Comparison of ENCODE assay signal across 1 cellular context in the genomic region with DNA sequence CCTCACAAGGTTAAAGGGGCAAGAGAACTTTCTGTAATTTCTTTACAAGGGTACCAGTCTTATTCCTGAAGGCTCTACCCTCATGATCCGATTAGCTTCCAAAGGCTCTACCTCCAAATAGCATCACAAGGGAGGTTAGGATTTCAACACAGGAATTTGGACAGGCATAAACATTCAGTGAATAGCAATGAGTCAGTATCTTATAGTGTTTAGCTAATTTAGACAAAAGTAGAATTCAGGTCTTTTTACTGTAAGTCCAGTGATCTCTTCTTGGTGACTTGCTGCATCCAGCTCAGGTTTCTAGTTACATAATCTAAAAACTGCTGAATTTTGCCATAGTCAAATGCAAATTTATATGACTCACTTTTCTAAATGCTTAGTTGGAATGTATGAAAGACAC.
TF ChIP-seq lines count a peak whose summit lies in the region.

No MANE protein-coding gene starts in this region.

TF ChIP-seq in IMR-90, 13 proteins besides CTCF, POLR2A, EP300 and RAD21 (continued from another document):
- TF ChIP-seq ELK1 (IDR thresholded peaks at IDR 0.05; ENCODE audit: borderline replicate concordance, low read depth, low read length) (no peak), SMC3 (IDR thresholded peaks at IDR 0.05; ENCODE audit: low read depth, low read length) (no peak), BHLHE40 (IDR thresholded peaks at IDR 0.05; ENCODE audit: low read depth, low read length) (no peak), RCOR1 (IDR thresholded peaks at IDR 0.05; ENCODE audit: insufficient replicate concordance, low read length) (no peak), MAZ (IDR thresholded peaks at IDR 0.05; ENCODE audit: borderline replicate concordance, low read depth, low read length) (no peak), CEBPB (IDR thresholded peaks at IDR 0.05; ENCODE audit: low read depth, low read length) (no peak), MAFK (IDR thresholded peaks at IDR 0.05; ENCODE audit: low read depth, low read length) (no peak), NFE2L2 (IDR thresholded peaks at IDR 0.05; ENCODE audit: low read depth, low read length) (no peak)
- TF ChIP-seq, protein P1, sequence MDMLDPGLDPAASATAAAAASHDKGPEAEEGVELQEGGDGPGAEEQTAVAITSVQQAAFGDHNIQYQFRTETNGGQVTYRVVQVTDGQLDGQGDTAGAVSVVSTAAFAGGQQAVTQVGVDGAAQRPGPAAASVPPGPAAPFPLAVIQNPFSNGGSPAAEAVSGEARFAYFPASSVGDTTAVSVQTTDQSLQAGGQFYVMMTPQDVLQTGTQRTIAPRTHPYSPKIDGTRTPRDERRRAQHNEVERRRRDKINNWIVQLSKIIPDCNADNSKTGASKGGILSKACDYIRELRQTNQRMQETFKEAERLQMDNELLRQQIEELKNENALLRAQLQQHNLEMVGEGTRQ (IDR thresholded peaks at IDR 0.05; ENCODE audit: low read depth, low read length), result no peak
